In genomic region chr10:76763360-76763759, GRCh38 we compare ENCODE assay signal across 25 cellular contexts.
"Had no signal": no experiment of that assay in that cellular context is flagged by ENCODE, and none has a peak within 500 bp of the region (broad histone marks: within the 10 kb centered on the region; RNA-seq: fewer than 3 reads in every experiment).

No MANE protein-coding gene starts in this region.

- H3K4me3 ChIP-seq: adrenal gland, Peyer's patch, SJCRH30 had no signal

- DNase-seq: activated CD4-positive, alpha-beta T cell treated with anti-CD3 and anti-CD28 coated beads for 4 hours; activated CD8-positive, alpha-beta memory T cell treated with anti-CD3 and anti-CD28 coated beads, Interleukin-2, amount 50 U/mL, for 48 hours; activated CD8-positive, alpha-beta T cell treated with anti-CD3 and anti-CD28 coated beads, Interleukin-2, amount 10 ng/mL, durations not matched to agents 7 days and 5 days; activated naive CD4-positive, alpha-beta T cell treated with anti-CD3 and anti-CD28 coated beads, Interleukin-2, amount 50 U/mL, for 16 hours; activated naive CD8-positive, alpha-beta T cell treated with anti-CD3 and anti-CD28 coated beads, Interleukin-2, amount 10 ng/mL, durations not matched to agents 7 days and 5 days; activated T-cell treated with anti-CD3 and anti-CD28 coated beads, Interleukin-2, amount 50 U/mL, for 1 hour; adrenal gland; anterior cingulate cortex; central memory CD4-positive, alpha-beta T cell; KG1; NCI-H1092; NCI-H1417; NCI-H1694; NCI-H2029; NCI-H2107; NCI-H2227 treated with DMSO at 0.1 percent for 48 hours; NCI-H446 treated with DMSO at 0.1 percent for 48 hours; NCI-H524 treated with DMSO at 0.1 percent for 48 hours; NCI-H774; Peyer's patch; Right ventricle myocardium superior; SJCRH30; SK-N-SH; T-helper 1 cell; WERI-Rb-1 had no signal

- ATAC-seq: activated CD8-positive, alpha-beta T cell treated with anti-CD3 and anti-CD28 coated beads, Interleukin-2, amount 10 ng/mL, durations not matched to agents 7 days and 5 days had no signal
